In genomic region chr7:94687810-94688209, GRCh38 we compare ENCODE assay signal across 18 cellular contexts. TPM values are rescaled to one million over a fixed set of nuclear protein-coding genes. Genes with fewer than 3 reads are reported as not detected.
DNase-seq lines count a peak whose midpoint lies in the region; ATAC-seq and TF ChIP-seq lines count a peak whose summit lies in the region.
"Had no signal": no experiment of that assay in that cellular context is flagged by ENCODE, and none has a peak within 500 bp of the region (broad histone marks: within the 10 kb centered on the region; RNA-seq: fewer than 3 reads in every experiment).

No MANE protein-coding gene starts in this region.

- no peak overlapping the region for H3K23ac ChIP-seq in trophoblast cell (ENCODE audit: low read length)

- H2BK12ac ChIP-seq in trophoblast cell (ENCODE audit: low read length): peak overlapping the region; percentile 9

- no peak overlapping the region for H3K4me3 Mint-ChIP-seq in WTC11
- H3K4me3 Mint-ChIP-seq: CD14-positive monocyte had no signal

- no peaks in the 10 kb centered on the region for H3K79me1 ChIP-seq in trophoblast cell (ENCODE audit: low read length)

- no peaks in the 10 kb centered on the region for H3K79me2 ChIP-seq in trophoblast cell (ENCODE audit: control insufficient read depth, insufficient read depth, low read length, poor library complexity)

- no peak overlapping the region for H4K12ac ChIP-seq in trophoblast cell (ENCODE audit: low read depth, low read length)

- no peak overlapping the region for H3K14ac ChIP-seq in trophoblast cell (ENCODE audit: low read length)

- H2BK5ac ChIP-seq in trophoblast cell (ENCODE audit: low read depth, low read length, poor library complexity): no peak overlapping the region

- H3K4me2 ChIP-seq in trophoblast cell (ENCODE audit: low read length): no peak overlapping the region

- H3K4me3 ChIP-seq in AG10803 (ENCODE audit: low read length) (no peak overlapping the region), fibroblast of pulmonary artery (replicated peaks; ENCODE audit: low read depth, low read length) (no peak overlapping the region), trophoblast cell (ENCODE audit: low read depth, low read length) (no peak overlapping the region)

- H3K4me1 Mint-ChIP-seq in WTC11: no peaks in the 10 kb centered on the region
- H3K4me1 Mint-ChIP-seq: CD14-positive monocyte had no signal

- peaks cover 0 to 1% of the 10 kb centered on the region in 2 experiments for H3K4me1 ChIP-seq in trophoblast cell (ENCODE audit: control insufficient read depth in 1 of 2, insufficient read depth in 2 of 2, low read length in 2 of 2)

- no peak overlapping the region for H3K4ac ChIP-seq in trophoblast cell (ENCODE audit: low read depth, low read length)

- TF ChIP-seq CTCF in AG10803 (conservative IDR thresholded peaks at IDR 0.05; ENCODE audit: low read length): no peak
- no peak for TF ChIP-seq CTCF in WTC11 (IDR thresholded peaks at IDR 0.05)
- TF ChIP-seq CTCF in fibroblast of pulmonary artery (IDR thresholded peaks at IDR 0.05; ENCODE audit: low read length, missing control alignments): no peak

- no peak overlapping the region for H4K91ac ChIP-seq in trophoblast cell (ENCODE audit: low read depth, low read length)

- CTCF ChIA-PET in WTC11 (lab: Charles Lee): no interaction called here

- no peak for ATAC-seq in WTC11
- no peak for ATAC-seq in GM21528 (IDR thresholded peaks at IDR 0.05; ENCODE audit: low FRiP score, unreplicated experiment)
- no peak for ATAC-seq in HG02763 (IDR thresholded peaks at IDR 0.05; ENCODE audit: unreplicated experiment)
- ATAC-seq: HCT116 had no signal

- no peak overlapping the region for H3K9ac ChIP-seq in trophoblast cell (ENCODE audit: low read length)

- no peaks in the 10 kb centered on the region for H3K27me3 Mint-ChIP-seq in WTC11 (ENCODE audit: low read depth)

- H3K36me3 Mint-ChIP-seq in WTC11: no peaks in the 10 kb centered on the region
- H3K36me3 Mint-ChIP-seq: CD14-positive monocyte had no signal

- no CpG with 5 or more reads among the region's 2 CpGs for WGBS in trophoblast cell (ENCODE audit: extremely low coverage, insufficient coverage, insufficient read length)

- H3K27me3 ChIP-seq in trophoblast cell (ENCODE audit: insufficient read depth, low read length): no peaks in the 10 kb centered on the region

- no peak overlapping the region for H3K18ac ChIP-seq in trophoblast cell (ENCODE audit: low read length)

- H2AFZ ChIP-seq in trophoblast cell (ENCODE audit: insufficient read depth, low read length, poor library complexity): no peak overlapping the region

- H3K9me3 Mint-ChIP-seq in WTC11: no peaks in the 10 kb centered on the region

- H2AK5ac ChIP-seq in trophoblast cell (ENCODE audit: low read length): peak overlapping the region; percentile 24

- POLR2A ChIA-PET in WTC11 (lab: Charles Lee): no interaction called here

- no peak overlapping the region for H3K27ac Mint-ChIP-seq in WTC11
- H3K27ac Mint-ChIP-seq: CD14-positive monocyte had no signal

- peak; percentile 18 for DNase-seq in AG10803 (ENCODE audit: low read depth)
- no peak for DNase-seq in WTC11 (ENCODE audit: low spot score)
- DNase-seq in fibroblast of pulmonary artery (ENCODE audit: low read depth): peak; percentile 38
- peak; percentile 49 to 63 for DNase-seq in trophoblast cell
- DNase-seq in LoVo (ENCODE audit: low spot score): no peak
- DNase-seq in Kasumi-1 (lab: John Stamatoyannopoulos, UW): no peak
- DNase-seq: COR-L47, DMS153, NCI-H146, NCI-H2081 treated with DMSO at 0.1 percent for 48 hours, NCI-H345, NCI-H526 treated with DMSO at 0.1 percent for 48 hours had no signal

- H2BK120ac ChIP-seq in trophoblast cell (ENCODE audit: insufficient read depth, low read length, poor library complexity): no peak overlapping the region

- no peaks in the 10 kb centered on the region for H3K36me3 ChIP-seq in trophoblast cell (ENCODE audit: control insufficient read depth in 1 of 2, insufficient read depth in 2 of 2, low read length in 2 of 2)

- H3K9me3 ChIP-seq in trophoblast cell (ENCODE audit: insufficient read depth, low read depth, low read length): no peaks in the 10 kb centered on the region

- no peak overlapping the region for H3K27ac ChIP-seq in trophoblast cell (ENCODE audit: low read depth, low read length)
- H3K27ac ChIP-seq: RWPE1 had no signal

- peak overlapping the region; percentile 58 for H4K8ac ChIP-seq in trophoblast cell (ENCODE audit: low read depth, low read length)

TF ChIP-seq in WTC11, 78 proteins besides CTCF, POLR2A, EP300 and RAD21:
- TF ChIP-seq CREM (CRISPR knock-in tag; IDR thresholded peaks at IDR 0.05) (no peak), GABPB1 (CRISPR knock-in tag; IDR thresholded peaks at IDR 0.05) (peak; percentile 36; the same call in 1 of the 2 replicates)
TF ChIP-seq in WTC11: peak in this region for 1.

RNA-seq across cellular contexts. Expression of gene SGCE, which starts 31.9 kb away (rescaled TPM):
- 19.0 to 25.3 TPM (median 24.2 TPM) in 3 replicates for total RNA-seq in WTC11 (2021)
- polyA plus RNA-seq in trophoblast cell (2013): 37.2 and 37.8 TPM in 2 replicates
- total RNA-seq: HT-29 had no signal
- polyA plus RNA-seq: CD14-positive monocyte had no signal

Comparison
In these comparisons a context has a peak if more than half of its experiments do, and no peak if none do; other contexts are left out.
1. DNase-seq: peak in AG10803 (single experiment), fibroblast of pulmonary artery (single experiment) and trophoblast cell (2 of 2); none in WTC11 (single experiment), LoVo (single experiment) and Kasumi-1 (0 of 2).